1 cellular context compared by ENCODE assay signal in genomic region chr17:35242805-35243458, GRCh38.
TF ChIP-seq lines count a peak whose summit lies in the region.

TSS of gene SLFN5 (plus strand) at chr17:35243072. CDS start at chr17:35258691, 15,619 bp downstream.

TF ChIP-seq in HepG2, 621 proteins besides CTCF, POLR2A, EP300 and RAD21 (continued from another document and continues in another):
- TF ChIP-seq AHDC1 (CRISPR knock-in tag; IDR thresholded peaks at IDR 0.05; ENCODE audit: borderline replicate concordance) (no peak), GABPA (IDR thresholded peaks at IDR 0.05; ENCODE audit: low read depth, low read length) (peak; percentile 60), GABPA (CRISPR knock-in tag; IDR thresholded peaks at IDR 0.05; ENCODE audit: low read depth) (peak; percentile 79), CREB1 (IDR thresholded peaks at IDR 0.05) (peak; percentile 19; the same call in 1 of the 2 replicates), CREB1 (CRISPR knock-in tag; IDR thresholded peaks at IDR 0.05) (no peak), YEATS4 (CRISPR knock-in tag; IDR thresholded peaks at IDR 0.05; ENCODE audit: borderline replicate concordance) (no peak), ZNF263 (CRISPR knock-in tag; IDR thresholded peaks at IDR 0.05) (peak; percentile 98), ATF6 (CRISPR knock-in tag; conservative IDR thresholded peaks at IDR 0.05) (no peak), ZNF251 (CRISPR knock-in tag; IDR thresholded peaks at IDR 0.05) (no peak), MTA3 (CRISPR knock-in tag; IDR thresholded peaks at IDR 0.05) (no peak), PCBP1 (IDR thresholded peaks at IDR 0.05; ENCODE audit: borderline replicate concordance, low read depth, low read length) (no peak), SRF (IDR thresholded peaks at IDR 0.05; ENCODE audit: low read depth, low read length) (no peak), ZMYM2 (CRISPR knock-in tag; IDR thresholded peaks at IDR 0.05) (no peak), FOXP4 (CRISPR knock-in tag; IDR thresholded peaks at IDR 0.05) (no peak), SKI (IDR thresholded peaks at IDR 0.05; ENCODE audit: partially characterized antibody) (no peak), ZNF18 (CRISPR knock-in tag; IDR thresholded peaks at IDR 0.05; ENCODE audit: insufficient replicate concordance) (no peak), IRF2 (CRISPR knock-in tag; IDR thresholded peaks at IDR 0.05) (no peak), ZNF354B (CRISPR knock-in tag; IDR thresholded peaks at IDR 0.05) (no peak), KMT2A (CRISPR knock-in tag; IDR thresholded peaks at IDR 0.05) (0 out of 2 replicates have a peak, but pooled peaks have one; percentile 13), TBX2 (CRISPR knock-in tag; IDR thresholded peaks at IDR 0.05; ENCODE audit: borderline replicate concordance) (peak; percentile 36; the same call in 1 of the 2 replicates), NAIF1 (CRISPR knock-in tag; IDR thresholded peaks at IDR 0.05; ENCODE audit: borderline replicate concordance) (no peak), ZNF609 (CRISPR knock-in tag; IDR thresholded peaks at IDR 0.05; ENCODE audit: borderline replicate concordance) (no peak), TFDP2 (CRISPR knock-in tag; IDR thresholded peaks at IDR 0.05) (no peak), GRHL1 (CRISPR knock-in tag; conservative IDR thresholded peaks at IDR 0.05) (no peak), ZZZ3 (CRISPR knock-in tag; IDR thresholded peaks at IDR 0.05; ENCODE audit: borderline replicate concordance) (no peak), SPEN (CRISPR knock-in tag; IDR thresholded peaks at IDR 0.05; ENCODE audit: low read depth) (no peak), THAP11 (CRISPR knock-in tag; IDR thresholded peaks at IDR 0.05) (0 out of 2 replicates have a peak, but pooled peaks have one; percentile 17), JARID2 (CRISPR knock-in tag; IDR thresholded peaks at IDR 0.05; ENCODE audit: insufficient replicate concordance) (no peak), BCL6 (CRISPR knock-in tag; IDR thresholded peaks at IDR 0.05) (no peak), ZNF780A (CRISPR knock-in tag; IDR thresholded peaks at IDR 0.05) (no peak), NFYC (CRISPR knock-in tag; IDR thresholded peaks at IDR 0.05) (peak; percentile 86), ZNF607 (CRISPR knock-in tag; IDR thresholded peaks at IDR 0.05; ENCODE audit: borderline replicate concordance) (no peak), PBX2 (CRISPR knock-in tag; IDR thresholded peaks at IDR 0.05) (peak; percentile 89)
